ENCODE assay signal across 8 cellular contexts in the genomic region with DNA sequence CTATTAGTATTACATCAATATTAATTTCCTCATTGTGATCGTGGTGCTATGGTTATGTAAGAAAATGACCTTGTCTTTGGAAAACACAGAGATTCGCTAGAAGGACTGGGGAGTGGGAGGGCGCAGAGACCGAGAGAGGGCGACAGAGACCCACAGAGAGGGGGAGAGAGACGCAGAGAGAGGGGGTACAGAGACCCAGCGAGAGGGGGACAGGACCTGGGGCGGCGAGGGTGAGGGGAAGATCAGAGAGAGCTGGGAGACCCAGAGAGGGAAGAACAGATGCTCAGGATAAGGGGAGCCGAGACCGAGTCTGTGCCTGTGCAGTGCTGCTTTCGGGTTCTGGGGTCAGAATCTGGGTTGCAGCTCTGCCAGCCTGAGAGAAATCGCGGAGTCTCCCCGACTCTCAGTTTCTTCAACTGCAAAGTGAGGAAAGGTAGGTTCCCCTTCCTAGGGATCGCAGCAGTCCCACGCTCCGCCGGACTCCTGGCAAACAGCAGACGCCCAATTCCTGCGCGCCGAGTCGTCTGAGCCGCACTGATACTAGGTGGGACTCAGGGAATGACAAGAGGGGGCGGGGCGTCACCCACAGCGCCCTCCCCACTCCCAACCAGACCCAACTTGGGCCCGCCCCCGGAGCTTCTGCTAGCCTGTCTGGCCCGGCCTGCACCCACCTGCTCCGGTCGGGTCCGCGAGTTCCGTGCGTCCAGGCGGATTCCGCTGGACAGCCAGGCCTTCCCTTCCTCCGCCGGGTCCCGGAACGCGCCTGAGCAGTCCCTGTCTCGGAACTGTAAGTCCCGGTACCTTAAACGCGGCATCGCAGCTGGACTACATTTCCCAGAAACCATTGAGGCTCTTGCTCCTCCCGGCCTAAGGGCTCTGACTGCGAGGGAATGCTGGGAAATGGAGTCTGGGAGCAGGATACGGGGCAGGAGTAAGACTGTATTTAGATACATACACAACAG. TPM values are rescaled to one million over a fixed set of nuclear protein-coding genes. Genes with fewer than 3 reads are reported as not detected.
DNase-seq lines count a peak whose midpoint lies in the region; ATAC-seq and TF ChIP-seq lines count a peak whose summit lies in the region.

No MANE protein-coding gene starts in this region.

- H3K9ac ChIP-seq in endodermal cell (ENCODE audit: extremely low read depth, low read length, poor library complexity, severe bottlenecking): no peak overlapping the region

- no peaks in the 10 kb centered on the region for H3K9me3 ChIP-seq in CD4-positive, alpha-beta T cell (ENCODE audit: control insufficient read depth, low read length)
- H3K9me3 ChIP-seq in endodermal cell (ENCODE audit: control insufficient read depth, low read length): peaks cover 54% of the 10 kb centered on the region

- POLR2A ChIA-PET in CD4-positive, alpha-beta T cell (lab: Charles Lee): interaction anchor here (0.6 to 1.0 kb wide), 4 partner anchors 12 to 599 kb away, joined by 3 read pairs; a partner anchor contains a TSS

- no peaks in the 10 kb centered on the region for H3K4me1 ChIP-seq in endodermal cell (ENCODE audit: control insufficient read depth, insufficient read depth, low read length)

- peaks cover 2% of the 10 kb centered on the region for H3K9me3 Mint-ChIP-seq in CD4-positive, alpha-beta T cell
- peaks cover 2% of the 10 kb centered on the region for H3K9me3 Mint-ChIP-seq in endodermal cell

- H3K27me3 Mint-ChIP-seq in CD4-positive, alpha-beta T cell: peaks cover 39% of the 10 kb centered on the region
- peaks cover 20% of the 10 kb centered on the region for H3K27me3 Mint-ChIP-seq in endodermal cell (ENCODE audit: insufficient read depth)

- H3K27me3 ChIP-seq in CD4-positive, alpha-beta T cell (ENCODE audit: control insufficient read depth, insufficient read depth, low read length): peaks cover 12% of the 10 kb centered on the region
- no peaks in the 10 kb centered on the region for H3K27me3 ChIP-seq in endodermal cell (ENCODE audit: control insufficient read depth, insufficient read depth, low read length, poor library complexity, severe bottlenecking)

- no peak overlapping the region for H3K27ac Mint-ChIP-seq in CD4-positive, alpha-beta T cell
- H3K27ac Mint-ChIP-seq in endodermal cell: peak overlapping the region; percentile 47

- peak overlapping the region; percentile 45 for H3K4me3 ChIP-seq in endodermal cell (ENCODE audit: low read length)

- peak; percentile 53 for TF ChIP-seq CTCF in CD4-positive, alpha-beta T cell (IDR thresholded peaks at IDR 0.05)
- peak; percentile 72 for TF ChIP-seq CTCF in endodermal cell (conservative IDR thresholded peaks at IDR 0.05)

- no peaks in the 10 kb centered on the region for H3K36me3 ChIP-seq in endodermal cell (ENCODE audit: control insufficient read depth, insufficient read depth, low read length)

- H3K36me3 Mint-ChIP-seq in CD4-positive, alpha-beta T cell (ENCODE audit: low read depth): no peaks in the 10 kb centered on the region
- H3K36me3 Mint-ChIP-seq in endodermal cell (ENCODE audit: low read depth): no peaks in the 10 kb centered on the region

- H3K4me1 Mint-ChIP-seq in CD4-positive, alpha-beta T cell (ENCODE audit: low read depth): peaks cover 15% of the 10 kb centered on the region
- no peaks in the 10 kb centered on the region for H3K4me1 Mint-ChIP-seq in endodermal cell

- CTCF ChIA-PET in CD4-positive, alpha-beta T cell (lab: Charles Lee): interaction anchor here (0.6 to 1.5 kb wide), 2 partner anchors 12 to 210 kb away, joined by 3 to 4 read pairs; no protein-coding TSS in a partner anchor

- peak; percentile 93 for ATAC-seq in CD4-positive, alpha-beta T cell (ENCODE audit: poor library complexity)
- ATAC-seq in HG03442 (IDR thresholded peaks at IDR 0.05; ENCODE audit: unreplicated experiment) (peak; percentile 80), HG02870 (IDR thresholded peaks at IDR 0.05; ENCODE audit: unreplicated experiment) (no peak)

- DNase-seq in CD4-positive, alpha-beta T cell: peak; percentile 44 to 71 (median 63)
- peak; percentile 41 to 60 for DNase-seq in NOMO-1 (lab: John Stamatoyannopoulos, UW; ENCODE audit: unreplicated experiment in 2 of 2)
- DNase-seq in activated CD8-positive, alpha-beta memory T cell treated with anti-CD3 and anti-CD28 coated beads, Interleukin-2, amount 50 U/mL, for 4 hours: peak; percentile 75
- peak; percentile 93 for DNase-seq in endodermal cell
- DNase-seq in mesenteric fat pad (ENCODE audit: low spot score): peak; percentile 93
- DNase-seq in stimulated activated CD8-positive, alpha-beta memory T cell treated with anti-CD3 and anti-CD28 coated beads, Interleukin-12 subunit alpha, Interleukin-12 subunit beta, amount 100 ng/mL, for 24 hours (ENCODE audit: extremely low read depth): peak; percentile 35

- intact Hi-C loops in CD4-positive, alpha-beta T cell (cut with DNase I, micrococcal nuclease): no loop called here

- 44 to 73% methylated on average over 19 to 52 of the region's 52 CpGs for WGBS in endodermal cell (ENCODE audit: insufficient coverage in 1 of 2, insufficient read length in 1 of 2), 2 experiments

- no peak overlapping the region for H3K27ac ChIP-seq in CD4-positive, alpha-beta T cell (ENCODE audit: low read depth, low read length)
- H3K27ac ChIP-seq in endodermal cell (ENCODE audit: low read depth, low read length): no peak overlapping the region

- peak overlapping the region; percentile 87 for H3K4me3 Mint-ChIP-seq in CD4-positive, alpha-beta T cell
- H3K4me3 Mint-ChIP-seq in endodermal cell: peak overlapping the region; percentile 73

RNA-seq across cellular contexts. Expression of a gene that starts 15.3 kb away (rescaled TPM):
- total RNA-seq in CD4-positive, alpha-beta T cell: not detected
- not detected for total RNA-seq in endodermal cell
- not detected for polyA plus RNA-seq in endodermal cell (2013, experiment 1 of 2)
- not detected for polyA plus RNA-seq in endodermal cell (2013, experiment 2 of 2)
- not detected for total RNA-seq in mesenteric fat pad

RNA-seq across cellular contexts. Expression of a gene that starts 55.7 kb away (rescaled TPM):
- total RNA-seq in CD4-positive, alpha-beta T cell: not detected
- 10 to 100 TPM; 12.8 to 16.7 TPM for total RNA-seq in endodermal cell
- 1.1 TPM for polyA plus RNA-seq in endodermal cell (2013, experiment 1 of 2)
- polyA plus RNA-seq in endodermal cell (2013, experiment 2 of 2): 0.99 TPM
- 26.4 TPM for total RNA-seq in mesenteric fat pad

Comparison
In these comparisons a context has a peak if more than half of its experiments do, and no peak if none do; other contexts are left out.
1. DNase-seq: peak in every context shown above with its lines; median percentile 93 in endodermal cell; 93 in mesenteric fat pad; 75 in activated CD8-positive, alpha-beta memory T cell treated with anti-CD3 and anti-CD28 coated beads, Interleukin-2, amount 50 U/mL, for 4 hours; 63 in CD4-positive, alpha-beta T cell; 50 in NOMO-1; 35 in stimulated activated CD8-positive, alpha-beta memory T cell treated with anti-CD3 and anti-CD28 coated beads, Interleukin-12 subunit alpha, Interleukin-12 subunit beta, amount 100 ng/mL, for 24 hours.
2. RNA of a gene that starts 55.7 kb away (total RNA-seq): 26.4 TPM in mesenteric fat pad (single experiment) and 12.8 to 16.7 TPM in endodermal cell; not detected in CD4-positive, alpha-beta T cell; every median in the first group is over 10 times any median in the second.